Comparison of ENCODE assay signal across 1 cellular context in genomic region chr1:55203064-55203463, GRCh38.
TF ChIP-seq lines count a peak whose summit lies in the region.

No MANE protein-coding gene starts in this region.

TF ChIP-seq in WTC11, 78 proteins besides CTCF, POLR2A, EP300 and RAD21 (continued from another document):
- TF ChIP-seq ARID4B (CRISPR knock-in tag; IDR thresholded peaks at IDR 0.05; ENCODE audit: borderline replicate concordance) (no peak), ZNF317 (CRISPR knock-in tag; IDR thresholded peaks at IDR 0.05; ENCODE audit: borderline replicate concordance, low read depth) (no peak)
